1 cellular context compared by ENCODE assay signal in the genomic region with DNA sequence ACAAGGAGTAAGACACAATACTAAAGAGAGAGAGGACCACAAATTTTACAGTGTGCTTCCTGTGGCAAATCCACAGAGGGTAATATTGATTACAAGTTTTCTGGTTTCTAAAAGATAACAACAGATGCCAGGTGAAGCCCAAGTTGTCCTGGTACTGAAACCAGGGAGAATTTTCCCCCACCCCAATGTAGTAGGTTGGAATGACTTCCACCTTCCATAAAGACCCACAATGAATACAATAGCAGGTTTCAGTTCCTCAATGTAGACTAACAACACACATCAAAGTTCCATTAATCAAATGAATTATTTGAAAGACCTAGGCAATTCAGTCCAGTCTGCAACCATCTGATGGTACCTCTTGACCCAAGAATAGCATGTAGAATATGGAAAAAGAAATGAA.
TF ChIP-seq lines count a peak whose summit lies in the region.

No MANE protein-coding gene starts in this region.

TF ChIP-seq in GM23338, 12 proteins besides CTCF, POLR2A, EP300 and RAD21:
- TF ChIP-seq STAT1 (IDR thresholded peaks at IDR 0.05; ENCODE audit: unreplicated experiment) (no peak), ZNF114 (CRISPR knock-in tag; IDR thresholded peaks at IDR 0.05) (no peak), POLR2AphosphoS5 (IDR thresholded peaks at IDR 0.05; ENCODE audit: low read depth) (no peak), JUNB (IDR thresholded peaks at IDR 0.05; ENCODE audit: unreplicated experiment) (no peak), EZH2 (IDR thresholded peaks at IDR 0.05; ENCODE audit: low read depth, unreplicated experiment) (no peak), EZH2phosphoT487 (IDR thresholded peaks at IDR 0.05; ENCODE audit: unreplicated experiment) (no peak), ZNF331 (CRISPR knock-in tag; IDR thresholded peaks at IDR 0.05; ENCODE audit: low read depth) (no peak), CREB1 (CRISPR knock-in tag; IDR thresholded peaks at IDR 0.05; ENCODE audit: low read depth) (no peak), NANOG (IDR thresholded peaks at IDR 0.05; ENCODE audit: borderline replicate concordance) (no peak)
- TF ChIP-seq, protein P1, sequence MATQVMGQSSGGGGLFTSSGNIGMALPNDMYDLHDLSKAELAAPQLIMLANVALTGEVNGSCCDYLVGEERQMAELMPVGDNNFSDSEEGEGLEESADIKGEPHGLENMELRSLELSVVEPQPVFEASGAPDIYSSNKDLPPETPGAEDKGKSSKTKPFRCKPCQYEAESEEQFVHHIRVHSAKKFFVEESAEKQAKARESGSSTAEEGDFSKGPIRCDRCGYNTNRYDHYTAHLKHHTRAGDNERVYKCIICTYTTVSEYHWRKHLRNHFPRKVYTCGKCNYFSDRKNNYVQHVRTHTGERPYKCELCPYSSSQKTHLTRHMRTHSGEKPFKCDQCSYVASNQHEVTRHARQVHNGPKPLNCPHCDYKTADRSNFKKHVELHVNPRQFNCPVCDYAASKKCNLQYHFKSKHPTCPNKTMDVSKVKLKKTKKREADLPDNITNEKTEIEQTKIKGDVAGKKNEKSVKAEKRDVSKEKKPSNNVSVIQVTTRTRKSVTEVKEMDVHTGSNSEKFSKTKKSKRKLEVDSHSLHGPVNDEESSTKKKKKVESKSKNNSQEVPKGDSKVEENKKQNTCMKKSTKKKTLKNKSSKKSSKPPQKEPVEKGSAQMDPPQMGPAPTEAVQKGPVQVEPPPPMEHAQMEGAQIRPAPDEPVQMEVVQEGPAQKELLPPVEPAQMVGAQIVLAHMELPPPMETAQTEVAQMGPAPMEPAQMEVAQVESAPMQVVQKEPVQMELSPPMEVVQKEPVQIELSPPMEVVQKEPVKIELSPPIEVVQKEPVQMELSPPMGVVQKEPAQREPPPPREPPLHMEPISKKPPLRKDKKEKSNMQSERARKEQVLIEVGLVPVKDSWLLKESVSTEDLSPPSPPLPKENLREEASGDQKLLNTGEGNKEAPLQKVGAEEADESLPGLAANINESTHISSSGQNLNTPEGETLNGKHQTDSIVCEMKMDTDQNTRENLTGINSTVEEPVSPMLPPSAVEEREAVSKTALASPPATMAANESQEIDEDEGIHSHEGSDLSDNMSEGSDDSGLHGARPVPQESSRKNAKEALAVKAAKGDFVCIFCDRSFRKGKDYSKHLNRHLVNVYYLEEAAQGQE (IDR thresholded peaks at IDR 0.05; ENCODE audit: unreplicated experiment), result no peak
- TF ChIP-seq, protein P2, sequence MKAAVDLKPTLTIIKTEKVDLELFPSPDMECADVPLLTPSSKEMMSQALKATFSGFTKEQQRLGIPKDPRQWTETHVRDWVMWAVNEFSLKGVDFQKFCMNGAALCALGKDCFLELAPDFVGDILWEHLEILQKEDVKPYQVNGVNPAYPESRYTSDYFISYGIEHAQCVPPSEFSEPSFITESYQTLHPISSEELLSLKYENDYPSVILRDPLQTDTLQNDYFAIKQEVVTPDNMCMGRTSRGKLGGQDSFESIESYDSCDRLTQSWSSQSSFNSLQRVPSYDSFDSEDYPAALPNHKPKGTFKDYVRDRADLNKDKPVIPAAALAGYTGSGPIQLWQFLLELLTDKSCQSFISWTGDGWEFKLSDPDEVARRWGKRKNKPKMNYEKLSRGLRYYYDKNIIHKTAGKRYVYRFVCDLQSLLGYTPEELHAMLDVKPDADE (IDR thresholded peaks at IDR 0.05), result no peak
- TF ChIP-seq, protein P3, sequence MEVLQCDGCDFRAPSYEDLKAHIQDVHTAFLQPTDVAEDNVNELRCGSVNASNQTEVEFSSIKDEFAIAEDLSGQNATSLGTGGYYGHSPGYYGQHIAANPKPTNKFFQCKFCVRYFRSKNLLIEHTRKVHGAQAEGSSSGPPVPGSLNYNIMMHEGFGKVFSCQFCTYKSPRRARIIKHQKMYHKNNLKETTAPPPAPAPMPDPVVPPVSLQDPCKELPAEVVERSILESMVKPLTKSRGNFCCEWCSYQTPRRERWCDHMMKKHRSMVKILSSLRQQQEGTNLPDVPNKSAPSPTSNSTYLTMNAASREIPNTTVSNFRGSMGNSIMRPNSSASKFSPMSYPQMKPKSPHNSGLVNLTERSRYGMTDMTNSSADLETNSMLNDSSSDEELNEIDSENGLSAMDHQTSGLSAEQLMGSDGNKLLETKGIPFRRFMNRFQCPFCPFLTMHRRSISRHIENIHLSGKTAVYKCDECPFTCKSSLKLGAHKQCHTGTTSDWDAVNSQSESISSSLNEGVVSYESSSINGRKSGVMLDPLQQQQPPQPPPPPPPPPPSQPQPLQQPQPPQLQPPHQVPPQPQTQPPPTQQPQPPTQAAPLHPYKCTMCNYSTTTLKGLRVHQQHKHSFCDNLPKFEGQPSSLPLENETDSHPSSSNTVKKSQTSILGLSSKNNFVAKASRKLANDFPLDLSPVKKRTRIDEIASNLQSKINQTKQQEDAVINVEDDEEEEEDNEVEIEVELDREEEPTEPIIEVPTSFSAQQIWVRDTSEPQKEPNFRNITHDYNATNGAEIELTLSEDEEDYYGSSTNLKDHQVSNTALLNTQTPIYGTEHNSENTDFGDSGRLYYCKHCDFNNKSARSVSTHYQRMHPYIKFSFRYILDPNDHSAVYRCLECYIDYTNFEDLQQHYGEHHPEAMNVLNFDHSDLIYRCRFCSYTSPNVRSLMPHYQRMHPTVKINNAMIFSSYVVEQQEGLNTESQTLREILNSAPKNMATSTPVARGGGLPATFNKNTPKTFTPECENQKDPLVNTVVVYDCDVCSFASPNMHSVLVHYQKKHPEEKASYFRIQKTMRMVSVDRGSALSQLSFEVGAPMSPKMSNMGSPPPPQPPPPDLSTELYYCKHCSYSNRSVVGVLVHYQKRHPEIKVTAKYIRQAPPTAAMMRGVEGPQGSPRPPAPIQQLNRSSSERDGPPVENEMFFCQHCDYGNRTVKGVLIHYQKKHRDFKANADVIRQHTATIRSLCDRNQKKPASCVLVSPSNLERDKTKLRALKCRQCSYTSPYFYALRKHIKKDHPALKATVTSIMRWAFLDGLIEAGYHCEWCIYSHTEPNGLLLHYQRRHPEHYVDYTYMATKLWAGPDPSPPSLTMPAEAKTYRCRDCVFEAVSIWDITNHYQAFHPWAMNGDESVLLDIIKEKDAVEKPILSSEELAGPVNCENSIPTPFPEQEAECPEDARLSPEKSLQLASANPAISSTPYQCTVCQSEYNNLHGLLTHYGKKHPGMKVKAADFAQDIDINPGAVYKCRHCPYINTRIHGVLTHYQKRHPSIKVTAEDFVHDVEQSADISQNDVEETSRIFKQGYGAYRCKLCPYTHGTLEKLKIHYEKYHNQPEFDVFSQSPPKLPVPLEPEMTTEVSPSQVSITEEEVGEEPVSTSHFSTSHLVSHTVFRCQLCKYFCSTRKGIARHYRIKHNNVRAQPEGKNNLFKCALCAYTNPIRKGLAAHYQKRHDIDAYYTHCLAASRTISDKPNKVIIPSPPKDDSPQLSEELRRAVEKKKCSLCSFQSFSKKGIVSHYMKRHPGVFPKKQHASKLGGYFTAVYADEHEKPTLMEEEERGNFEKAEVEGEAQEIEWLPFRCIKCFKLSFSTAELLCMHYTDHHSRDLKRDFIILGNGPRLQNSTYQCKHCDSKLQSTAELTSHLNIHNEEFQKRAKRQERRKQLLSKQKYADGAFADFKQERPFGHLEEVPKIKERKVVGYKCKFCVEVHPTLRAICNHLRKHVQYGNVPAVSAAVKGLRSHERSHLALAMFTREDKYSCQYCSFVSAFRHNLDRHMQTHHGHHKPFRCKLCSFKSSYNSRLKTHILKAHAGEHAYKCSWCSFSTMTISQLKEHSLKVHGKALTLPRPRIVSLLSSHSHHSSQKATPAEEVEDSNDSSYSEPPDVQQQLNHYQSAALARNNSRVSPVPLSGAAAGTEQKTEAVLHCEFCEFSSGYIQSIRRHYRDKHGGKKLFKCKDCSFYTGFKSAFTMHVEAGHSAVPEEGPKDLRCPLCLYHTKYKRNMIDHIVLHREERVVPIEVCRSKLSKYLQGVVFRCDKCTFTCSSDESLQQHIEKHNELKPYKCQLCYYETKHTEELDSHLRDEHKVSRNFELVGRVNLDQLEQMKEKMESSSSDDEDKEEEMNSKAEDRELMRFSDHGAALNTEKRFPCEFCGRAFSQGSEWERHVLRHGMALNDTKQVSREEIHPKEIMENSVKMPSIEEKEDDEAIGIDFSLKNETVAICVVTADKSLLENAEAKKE (CRISPR knock-in tag; IDR thresholded peaks at IDR 0.05), result no peak
